ENCODE assay signal across 8 cellular contexts in the genomic region with DNA sequence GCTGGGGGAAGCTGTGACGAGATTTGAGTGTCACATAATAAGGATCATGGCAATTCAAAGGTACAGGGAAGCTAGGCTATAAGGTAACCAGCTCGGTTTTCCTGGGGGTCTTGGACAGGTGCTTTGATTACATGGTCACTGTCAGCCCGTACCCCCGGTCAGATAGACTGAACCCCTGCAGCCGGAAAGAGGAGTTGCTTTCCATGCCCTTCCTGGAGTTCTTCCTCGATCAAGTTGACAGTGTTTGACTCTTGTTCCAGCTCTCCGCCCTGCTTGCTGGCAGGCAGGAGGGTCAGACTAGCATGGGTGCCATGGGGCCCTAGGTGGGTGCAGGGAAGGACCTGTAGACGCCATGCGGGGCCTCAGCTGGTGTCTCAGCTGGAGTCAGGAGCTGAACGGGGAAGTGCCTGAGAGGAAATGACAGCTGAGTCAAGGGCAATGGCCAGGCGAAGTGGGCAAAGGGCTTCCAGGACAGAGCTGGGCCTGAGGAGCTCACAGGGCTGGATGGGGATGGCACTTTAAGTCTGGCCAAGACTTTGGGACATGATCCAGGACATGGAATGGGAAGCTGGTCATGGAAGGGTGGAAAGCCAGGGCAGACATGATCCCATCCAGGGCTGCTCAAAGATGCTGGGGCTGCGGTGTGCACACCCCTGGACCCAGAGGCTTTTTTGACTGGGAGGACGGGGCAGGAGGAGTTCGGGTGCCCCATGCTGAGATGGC. TPM values are rescaled to one million over a fixed set of nuclear protein-coding genes. Genes with fewer than 3 reads are reported as not detected.
DNase-seq lines count a peak whose midpoint lies in the region; ATAC-seq and TF ChIP-seq lines count a peak whose summit lies in the region.

No MANE protein-coding gene starts in this region.

- H3K36me3 Mint-ChIP-seq in H9 (ENCODE audit: insufficient read depth in 1 of 3, low read depth in 3 of 3) = peaks cover 3 to 9% (median 4%) of the 10 kb centered on the region in 3 experiments; a peak in 6 of 7 replicates

- no peaks in the 10 kb centered on the region for H4K20me1 ChIP-seq in H9 (ENCODE audit: control insufficient read depth, insufficient read depth, insufficient read length)
- no peaks in the 10 kb centered on the region for H4K20me1 ChIP-seq in fibroblast of lung (ENCODE audit: control insufficient read depth, extremely low read depth, insufficient read depth, low read length)

- H3K4me1 ChIP-seq in H9 (ENCODE audit: insufficient read depth, low read length) = no peaks in the 10 kb centered on the region
- H3K4me1 ChIP-seq in fibroblast of lung (ENCODE audit: control insufficient read depth, extremely low read depth, insufficient read depth, low read length) = peaks cover 4% of the 10 kb centered on the region
- H3K4me1 ChIP-seq in skeletal muscle satellite cell (ENCODE audit: control insufficient read depth, insufficient read depth, low read length) = peaks cover 17% of the 10 kb centered on the region

- no peaks in the 10 kb centered on the region for H3K36me3 ChIP-seq in fibroblast of lung (ENCODE audit: control insufficient read depth, insufficient read depth, low read length)
- H3K36me3 ChIP-seq in skeletal muscle satellite cell (ENCODE audit: insufficient read depth, low read length) = no peaks in the 10 kb centered on the region

- no peak overlapping the region for H3K56ac ChIP-seq in H9 (ENCODE audit: insufficient read length, low read depth, low read length)

- no peak for TF ChIP-seq CTCF in H9 (conservative IDR thresholded peaks at IDR 0.05)
- TF ChIP-seq CTCF in fibroblast of lung (conservative IDR thresholded peaks at IDR 0.05 in 1 of 2, IDR thresholded peaks at IDR 0.05 in 1 of 2; ENCODE audit: low read depth in 1 of 2, low read length in 2 of 2) = no peak

- H3K4me2 ChIP-seq in H9 (ENCODE audit: insufficient read depth, insufficient read length, low read length) (peak overlapping the region; percentile 48), fibroblast of lung (ENCODE audit: extremely low read depth, insufficient read depth, low read length) (peak overlapping the region; percentile 96), skeletal muscle satellite cell (ENCODE audit: low read length) (peak overlapping the region; percentile 95)

- H3K4me1 Mint-ChIP-seq in H9 = peaks cover 15 to 21% of the 10 kb centered on the region in 2 experiments

- H3K9ac ChIP-seq in H9 (ENCODE audit: extremely low read depth, insufficient read length, low read length) (no peak overlapping the region), fibroblast of lung (ENCODE audit: insufficient read depth, low read length) (no peak overlapping the region), skeletal muscle satellite cell (ENCODE audit: low read depth, low read length) (peak overlapping the region; percentile 97)

- no peak overlapping the region for H3K4ac ChIP-seq in H9 (ENCODE audit: low read depth, low read length)

- DNase-seq in H9 (peak; percentile 20), RPMI8226 (peak; percentile 17), fibroblast of lung (ENCODE audit: low read depth in 2 of 2) (no peak), activated gamma-delta T cell treated with Interleukin-2 at 50 U/mL for 16 hours (no peak), HuH-7 (ENCODE audit: low spot score) (no peak)
- DNase-seq in stimulated activated CD4-positive, alpha-beta T cell treated with anti-CD3 and anti-CD28 coated beads, Interleukin-2, amount 100 ng/mL, for 24 hours = no peak

- H2BK12ac ChIP-seq in H9 (ENCODE audit: insufficient read length, low read depth, low read length) = no peak overlapping the region

- no peak overlapping the region for H2BK20ac ChIP-seq in H9 (ENCODE audit: low read depth, low read length, poor library complexity, severe bottlenecking)

- no peak overlapping the region for H2AFZ ChIP-seq in H9 (ENCODE audit: low read length)
- H2AFZ ChIP-seq in fibroblast of lung (ENCODE audit: low read length) = no peak overlapping the region

- no peak overlapping the region for H4K5ac ChIP-seq in H9 (ENCODE audit: insufficient read length, low read depth, low read length)

- no peak overlapping the region for H4K91ac ChIP-seq in H9 (ENCODE audit: insufficient read length, low read depth, low read length)

- no peak for ATAC-seq in GM19397 (IDR thresholded peaks at IDR 0.05; ENCODE audit: unreplicated experiment)

- no peak overlapping the region for H2BK5ac ChIP-seq in H9 (ENCODE audit: insufficient read length, low read length)

- no peak overlapping the region for H2BK15ac ChIP-seq in H9 (ENCODE audit: low read depth, low read length)

- H3K23me2 ChIP-seq in H9 (ENCODE audit: insufficient read length, low read depth, low read length, poor library complexity, severe bottlenecking) = peaks cover 14% of the 10 kb centered on the region

- H3K27me3 ChIP-seq in H9 (ENCODE audit: insufficient read depth, low read length) (no peaks in the 10 kb centered on the region), fibroblast of lung (ENCODE audit: control insufficient read depth, insufficient read depth, low read length) (no peaks in the 10 kb centered on the region), skeletal muscle satellite cell (ENCODE audit: control insufficient read depth, insufficient read depth, low read length) (no peaks in the 10 kb centered on the region)

- H3K9me3 ChIP-seq in H9 (ENCODE audit: control insufficient read depth, low read depth, low read length) (no peaks in the 10 kb centered on the region), fibroblast of lung (ENCODE audit: control insufficient read depth, insufficient read depth, low read depth, low read length) (no peaks in the 10 kb centered on the region), skeletal muscle satellite cell (replicated peaks; ENCODE audit: low read length) (no peaks in the 10 kb centered on the region)

- no CpG with 5 or more reads among the region's 14 CpGs for WGBS in H9 (ENCODE audit: extremely low coverage, insufficient read length, low lambda C conversion rate)

- H2BK120ac ChIP-seq in H9 (ENCODE audit: low read depth, low read length, poor library complexity, severe bottlenecking) = no peak overlapping the region

- no peak overlapping the region for H4K8ac ChIP-seq in H9 (replicated peaks; ENCODE audit: insufficient read length, low read depth, low read length)

- H3K79me2 ChIP-seq in H9 (ENCODE audit: insufficient read depth, low read length) (peaks cover 6% of the 10 kb centered on the region; the same call in 1 of the 2 replicates), fibroblast of lung (ENCODE audit: control insufficient read depth, insufficient read depth, low read length) (peaks cover 27% of the 10 kb centered on the region)

- peaks cover 4 to 11% of the 10 kb centered on the region in 2 experiments; a peak in 4 of 5 replicates for H3K9me3 Mint-ChIP-seq in H9

- no peak overlapping the region for H3K18ac ChIP-seq in H9 (ENCODE audit: insufficient read length, low read depth, low read length)

- H3K27ac ChIP-seq in H9 (ENCODE audit: insufficient read length, low read depth, low read length) (no peak overlapping the region), fibroblast of lung (ENCODE audit: insufficient read depth, low read length) (no peak overlapping the region)

- no peak overlapping the region for H2AK5ac ChIP-seq in H9 (ENCODE audit: insufficient read length, low read length)

- H3K14ac ChIP-seq in H9 (ENCODE audit: insufficient read depth, low read length) = no peak overlapping the region

- H3K23ac ChIP-seq in H9 (ENCODE audit: insufficient read length, low read depth, low read length) = no peak overlapping the region

- peak overlapping the region in 2 of 3 experiments; percentile 36 to 79; a peak in 2 of 7 replicates for H3K27ac Mint-ChIP-seq in H9

- H3K4me3 Mint-ChIP-seq in H9 = peak overlapping the region; percentile 10 to 94

- no peak overlapping the region for H3T11ph ChIP-seq in H9 (ENCODE audit: low read length)

- H3K79me1 ChIP-seq in H9 (ENCODE audit: insufficient read depth, low read depth, low read length, poor library complexity, severe bottlenecking) = no peaks in the 10 kb centered on the region

- H3K27me3 Mint-ChIP-seq in H9 (ENCODE audit: low read depth) = no peaks in the 10 kb centered on the region

- H3K4me3 ChIP-seq in fibroblast of lung (replicated peaks in 1 of 4; ENCODE audit: control extremely low read depth in 1 of 4, insufficient read depth in 1 of 4, low read depth in 3 of 4, low read length in 4 of 4) (peak overlapping the region in 3 of 4 experiments; percentile 2 to 64 (median 8)), skeletal muscle satellite cell (ENCODE audit: low read length) (peak overlapping the region; percentile 85)

RNA-seq across cellular contexts. Expression of gene TMEM187, which starts 1.6 kb away (rescaled TPM):
- total RNA-seq in H9 (2021) = 1.9 and 2.7 TPM in 2 replicates
- 6.4 and 8.3 TPM in 2 replicates for total RNA-seq in fibroblast of lung
- polyA plus RNA-seq in fibroblast of lung = 4.6 and 4.7 TPM in 2 replicates
- 4.9 and 5.9 TPM in 2 replicates for polyA plus RNA-seq in fibroblast of lung (2012)
- 7.4 and 8.6 TPM in 2 replicates for polyA minus RNA-seq in fibroblast of lung (ENCODE audit: low replicate concordance)
- 6.8 and 7.6 TPM in 2 replicates for total RNA-seq in skeletal muscle satellite cell (2012; rRNA removed)

RNA-seq across cellular contexts. Expression of gene HCFC1, which starts 2.5 kb away (rescaled TPM):
- 137 and 144 TPM in 2 replicates for total RNA-seq in H9 (2021)
- 7.4 and 10.2 TPM in 2 replicates for total RNA-seq in fibroblast of lung
- 3.0 and 6.7 TPM in 2 replicates for polyA plus RNA-seq in fibroblast of lung
- 19.1 and 29.3 TPM in 2 replicates for polyA plus RNA-seq in fibroblast of lung (2012)
- 142 and 144 TPM in 2 replicates for polyA minus RNA-seq in fibroblast of lung (ENCODE audit: low replicate concordance)
- total RNA-seq in skeletal muscle satellite cell (2012; rRNA removed) = 22.6 and 24.5 TPM in 2 replicates

RNA-seq across cellular contexts. Expression of gene RENBP, which starts 29.7 kb away (rescaled TPM):
- total RNA-seq in H9 (2021) (7.1 and 8.4 TPM in 2 replicates), fibroblast of lung (5.4 and 8.8 TPM in 2 replicates)
- 0.90 and 0.92 TPM in 2 replicates for polyA plus RNA-seq in fibroblast of lung
- polyA plus RNA-seq in fibroblast of lung (2012) = 0.69 and 1.1 TPM in 2 replicates
- not detected in 2 replicates for polyA minus RNA-seq in fibroblast of lung (ENCODE audit: low replicate concordance)
- total RNA-seq in skeletal muscle satellite cell (2012; rRNA removed) = 2.4 and 11.2 TPM in 2 replicates

RNA-seq across cellular contexts. Expression of gene NAA10, which starts 39.3 kb away (rescaled TPM):
- total RNA-seq in H9 (2021) = 101 and 103 TPM in 2 replicates
- total RNA-seq in fibroblast of lung = 31.6 and 37.0 TPM in 2 replicates
- polyA plus RNA-seq in fibroblast of lung = 66.2 and 115 TPM in 2 replicates
- polyA plus RNA-seq in fibroblast of lung (2012) = 91.6 and 161 TPM in 2 replicates
- 84.9 and 137 TPM in 2 replicates for polyA minus RNA-seq in fibroblast of lung (ENCODE audit: low replicate concordance)
- total RNA-seq in skeletal muscle satellite cell (2012; rRNA removed) = 102 and 164 TPM in 2 replicates

RNA-seq across cellular contexts. Expression of gene IRAK1, which starts 45.5 kb away (rescaled TPM):
- 85.3 and 98.4 TPM in 2 replicates for total RNA-seq in H9 (2021)
- total RNA-seq in fibroblast of lung = 61.1 and 65.9 TPM in 2 replicates
- 25.9 and 48.1 TPM in 2 replicates for polyA plus RNA-seq in fibroblast of lung
- 46.6 and 104 TPM in 2 replicates for polyA plus RNA-seq in fibroblast of lung (2012)
- polyA minus RNA-seq in fibroblast of lung (ENCODE audit: low replicate concordance) = 58.0 and 180 TPM in 2 replicates
- 60.3 and 68.2 TPM in 2 replicates for total RNA-seq in skeletal muscle satellite cell (2012; rRNA removed)

Comparison
In these comparisons a context has a peak if more than half of its experiments do, and no peak if none do; other contexts are left out.
1. DNase-seq: peak in H9 (single experiment) and RPMI8226 (single experiment); none in fibroblast of lung (0 of 2), activated gamma-delta T cell treated with Interleukin-2 at 50 U/mL for 16 hours (single experiment), stimulated activated CD4-positive, alpha-beta T cell treated with anti-CD3 and anti-CD28 coated beads, Interleukin-2, amount 100 ng/mL, for 24 hours (0 of 2) and HuH-7 (single experiment).
2. RNA of gene HCFC1, which starts 2.5 kb away (total RNA-seq): 137 to 144 TPM in H9; 7.4 to 10.2 TPM in fibroblast of lung; every median in the first group is over 10 times any median in the second.
3. Peak in every context shown above with its lines, with median percentiles within 50 percentile points of each other: H3K4me2 ChIP-seq.